5 cellular contexts compared by ENCODE assay signal in the genomic region with DNA sequence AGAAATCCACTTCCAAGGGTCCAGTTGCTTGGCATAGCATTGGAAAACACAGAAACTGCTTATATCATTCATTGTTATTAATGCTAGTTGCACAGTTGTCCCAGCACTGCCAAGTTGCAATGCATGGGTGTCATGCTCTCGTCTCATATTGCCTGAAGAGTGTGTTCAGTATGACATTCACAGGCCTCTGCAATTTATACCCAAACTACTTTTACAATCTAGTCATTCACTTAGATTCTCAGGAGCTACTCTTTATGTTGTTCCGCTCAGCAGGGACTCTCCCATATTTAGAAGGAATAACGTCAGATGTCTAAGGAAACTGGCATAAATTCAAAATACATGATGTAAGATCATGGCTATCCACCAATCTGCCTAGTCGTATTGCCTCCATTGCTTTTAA.
DNase-seq lines count a peak whose midpoint lies in the region; FAIRE-seq and TF ChIP-seq lines count a peak whose summit lies in the region.
"Not testable (repeated sequence)": the region's sequence is repeated elsewhere in the genome, so short reads cannot be mapped to it uniquely, and the experiment has no call there.

No MANE protein-coding gene starts in this region.

- not testable (repeated sequence) for H3K27me3 ChIP-seq in brain microvascular endothelial cell (replicated peaks)

- H3K36me3 ChIP-seq in brain microvascular endothelial cell (replicated peaks) = not testable (repeated sequence)

- in situ Hi-C loops in astrocyte of the cerebellum (cut with HindIII; ENCODE audit: low sequenced_read_pairs); brain microvascular endothelial cell (cut with HindIII; ENCODE audit: low pct_ligation_motif_present, low sequenced_read_pairs): not testable (repeated sequence)

- not testable (repeated sequence) for TF ChIP-seq POLR2A in H54 (IDR thresholded peaks at IDR 0.05; ENCODE audit: low read depth, low read length)

- not testable (repeated sequence) for DNase-seq in H54 (ENCODE audit: insufficient read length, low spot score)
- DNase-seq in astrocyte of the cerebellum (ENCODE audit: low read depth) = peak; percentile 6
- peak; percentile 57 for DNase-seq in brain microvascular endothelial cell
- DNase-seq in choroid plexus epithelial cell (ENCODE audit: low read depth) = peak; percentile 60

- peak; percentile 82 for FAIRE-seq in H54 (lab: Jason Lieb, UNC)

- H3K27ac ChIP-seq in brain microvascular endothelial cell = not testable (repeated sequence)

- not testable (repeated sequence) for TF ChIP-seq EP300 in Ishikawa (IDR thresholded peaks at IDR 0.05; ENCODE audit: borderline replicate concordance)

- not testable (repeated sequence) for TF ChIP-seq CTCF in astrocyte of the cerebellum (IDR thresholded peaks at IDR 0.05; ENCODE audit: low read depth, low read length, missing control alignments); brain microvascular endothelial cell (IDR thresholded peaks at IDR 0.05; ENCODE audit: low read depth, low read length, missing control alignments); choroid plexus epithelial cell (conservative IDR thresholded peaks at IDR 0.05; ENCODE audit: low read depth, low read length)

- not testable (repeated sequence) for H3K4me3 ChIP-seq in astrocyte of the cerebellum (ENCODE audit: low read depth, low read length); brain microvascular endothelial cell (ENCODE audit: low read depth, low read length); choroid plexus epithelial cell (ENCODE audit: low read depth, low read length)

- TF ChIP-seq RAD21 in Ishikawa (IDR thresholded peaks at IDR 0.05; ENCODE audit: low read depth) = not testable (repeated sequence)

TF ChIP-seq in Ishikawa, 13 proteins besides CTCF, POLR2A, EP300 and RAD21:
- 0 out of 2 replicates have a peak, but pooled peaks have one; percentile 22 for TF ChIP-seq NFIC (IDR thresholded peaks at IDR 0.05)
